ENCODE assay signal across 8 cellular contexts in the genomic region with DNA sequence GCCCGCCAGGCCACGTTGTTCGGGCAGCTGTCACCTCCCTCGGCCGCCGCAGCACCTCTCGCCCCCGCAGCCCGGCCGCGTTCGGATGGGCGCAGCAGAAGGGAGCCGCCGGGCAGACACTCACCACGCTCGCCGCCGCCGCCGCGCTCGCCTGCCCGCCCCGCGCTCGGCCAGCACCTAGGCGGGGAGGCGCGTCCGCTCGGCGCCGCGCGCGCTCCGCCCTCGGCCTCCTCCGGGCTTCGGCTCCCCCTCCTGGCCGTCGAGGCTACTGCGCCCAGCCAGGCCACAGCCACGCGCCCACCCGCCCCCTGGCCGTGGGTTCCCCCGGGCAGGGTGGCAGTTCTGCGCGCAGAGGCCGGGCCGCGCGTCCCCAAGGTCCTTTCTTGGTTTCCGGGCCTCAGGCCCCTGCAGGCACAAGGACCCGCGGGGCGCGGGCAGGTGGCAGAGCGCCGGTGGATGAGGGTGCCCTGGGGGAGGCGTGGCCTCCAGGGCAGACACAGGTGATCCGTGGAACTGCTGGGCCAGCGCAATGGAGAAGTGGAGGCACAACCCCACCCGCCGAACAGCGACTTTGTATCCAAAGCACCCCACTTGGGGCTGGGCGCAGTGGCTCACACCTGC. TPM values are rescaled to one million over a fixed set of nuclear protein-coding genes. Genes with fewer than 3 reads are reported as not detected.
A peak's percentile ranks its signal among the peaks of the same experiment; 100 is the strongest.
DNase-seq lines count a peak whose midpoint lies in the region; ATAC-seq and TF ChIP-seq lines count a peak whose summit lies in the region.

TSS of gene SLC25A22 (minus strand) at position 189 of the 621 bp plus-strand sequence. CDS start 3,275 bp downstream, outside the sequence.

- WGBS in gastroesophageal sphincter (ENCODE audit: low coverage in 1 of 2), 2 donors: no CpG with 5 or more reads among the region's 69 CpGs
- WGBS in testis, 2 donors: 3% methylated on average over 63 of the region's 69 CpGs; no CpG with 5 or more reads in 1 of the 2 donors

- H3K27ac ChIP-seq in DOHH2 (ENCODE audit: low read depth, low read length) (peak within 1 kb of the TSS; percentile 80), SJCRH30 (peak within 1 kb of the TSS; percentile 71), gastroesophageal sphincter (peak within 1 kb of the TSS; percentile 20 to 94 (median 86)), neutrophil (peak within 1 kb of the TSS; percentile 82), testis (peak within 1 kb of the TSS; percentile 64 to 83)

- H3K4me2 ChIP-seq in DOHH2 (ENCODE audit: low read length): peak within 1 kb of the TSS; percentile 97

- in situ Hi-C loops in KBM-7 (cut with MboI; ENCODE audit: low pct_unique_long_range_greater_than_20kb, low sequenced_read_pairs): no loop called here

- no peaks in the 10 kb centered on the region for H3K9me2 ChIP-seq in DOHH2 (replicated peaks; ENCODE audit: control insufficient read depth, low read length)

- peaks cover 52% of the 10 kb centered on the region for H3K36me3 ChIP-seq in DOHH2 (ENCODE audit: control insufficient read depth, low read length)
- H3K36me3 ChIP-seq in SJCRH30: peaks cover 6% of the 10 kb centered on the region; the same call in 1 of the 2 replicates
- peaks cover 0 to 57% of the 10 kb centered on the region in 2 donors for H3K36me3 ChIP-seq in gastroesophageal sphincter
- H3K36me3 ChIP-seq in neutrophil: no peaks in the 10 kb centered on the region
- no peaks in the 10 kb centered on the region for H3K36me3 ChIP-seq in testis (ENCODE audit: low read depth, missing control alignments)

- ATAC-seq in GM21576 (IDR thresholded peaks at IDR 0.05; ENCODE audit: unreplicated experiment): peak; percentile 50
- peak; percentile 77 for ATAC-seq in gastroesophageal sphincter

- H4K20me1 ChIP-seq in DOHH2 (ENCODE audit: control insufficient read depth, insufficient read depth, low read depth, low read length): peaks cover 4% of the 10 kb centered on the region; the same call in 1 of the 2 replicates

- DNase-seq in KBM-7 (peak; percentile 79), SJCRH30 (peak; percentile 79 to 85), testis (peak; percentile 85)
- peak; percentile 48 to 82 (median 64) for DNase-seq in activated naive CD4-positive, alpha-beta T cell (lab: John Stamatoyannopoulos, UW)

- peaks cover 25% of the 10 kb centered on the region for H3K79me2 ChIP-seq in DOHH2 (ENCODE audit: control insufficient read depth, low read length)

- peaks cover 12% of the 10 kb centered on the region; the same call in 1 of the 2 replicates for H3F3A ChIP-seq in DOHH2 (ENCODE audit: control insufficient read depth, insufficient read depth)

- H3K9me3 ChIP-seq in DOHH2 (ENCODE audit: control insufficient read depth, insufficient read depth, low read length): no peaks in the 10 kb centered on the region
- no peaks in the 10 kb centered on the region for H3K9me3 ChIP-seq in SJCRH30 (replicated peaks)
- H3K9me3 ChIP-seq in gastroesophageal sphincter: no peaks in the 10 kb centered on the region
- no peaks in the 10 kb centered on the region for H3K9me3 ChIP-seq in neutrophil
- no peaks in the 10 kb centered on the region for H3K9me3 ChIP-seq in testis

- no peaks in the 10 kb centered on the region for H3K27me3 ChIP-seq in DOHH2 (ENCODE audit: control insufficient read depth, low read length)
- no peaks in the 10 kb centered on the region for H3K27me3 ChIP-seq in SJCRH30
- no peaks in the 10 kb centered on the region for H3K27me3 ChIP-seq in gastroesophageal sphincter
- no peaks in the 10 kb centered on the region for H3K27me3 ChIP-seq in neutrophil
- H3K27me3 ChIP-seq in testis: no peaks in the 10 kb centered on the region

- no peak for TF ChIP-seq EP300 in gastroesophageal sphincter (IDR thresholded peaks at IDR 0.05)

- TF ChIP-seq POLR2A in gastroesophageal sphincter (IDR thresholded peaks at IDR 0.05): peak in 1 of 2 donors; percentile 13
- no peak for TF ChIP-seq POLR2A in testis (IDR thresholded peaks at IDR 0.05)

- H3K4me3 ChIP-seq in DOHH2 (ENCODE audit: low read length) (peak within 1 kb of the TSS; percentile 93), SJCRH30 (peak within 1 kb of the TSS; percentile 71), gastroesophageal sphincter (peak within 1 kb of the TSS; percentile 44 to 81), neutrophil (ENCODE audit: low read depth in 1 of 2, low read length in 1 of 2) (peak within 1 kb of the TSS; percentile 61 to 90), testis (peak within 1 kb of the TSS; percentile 62 to 76)

- H3K4me1 ChIP-seq in DOHH2 (ENCODE audit: control insufficient read depth, low read length) (peaks cover 33% of the 10 kb centered on the region), SJCRH30 (peaks cover 24% of the 10 kb centered on the region), gastroesophageal sphincter (peaks cover 0 to 63% (median 22%) of the 10 kb centered on the region in 3 donors), neutrophil (ENCODE audit: control insufficient read depth in 1 of 2, insufficient read depth in 1 of 2, low read depth in 1 of 2, low read length in 1 of 2) (peaks cover 26 to 35% of the 10 kb centered on the region in 2 experiments), testis (peaks cover 27% of the 10 kb centered on the region)

- intact Hi-C loops in testis (cut with DNase I; ENCODE audit: low total_unique reads): no loop called here

- TF ChIP-seq CTCF in DOHH2 (IDR thresholded peaks at IDR 0.05; ENCODE audit: low read depth, low read length, poor library complexity, severe bottlenecking) (peak; percentile 73), gastroesophageal sphincter (IDR thresholded peaks at IDR 0.05) (peak in 3 of 4 experiments; percentile 87 to 91 (median 90)), neutrophil (IDR thresholded peaks at IDR 0.05) (peak; percentile 99), testis (IDR thresholded peaks at IDR 0.05) (peak; percentile 85 to 89 (median 86))

RNA-seq across cellular contexts. Expression of gene SLC25A22, which starts in this region (rescaled TPM):
- 20.2 and 22.4 TPM in 2 replicates for total RNA-seq in SJCRH30 (2014; rRNA removed; shearing (Covaris generic))
- total RNA-seq in gastroesophageal sphincter (10 to 100 TPM in 1 of 4 donors, 1 to 10 TPM in 3; 5.2 to 14.5 (median 6.9) TPM), testis (10 to 100 TPM; 39.7 to 42.4 TPM)
- polyA plus RNA-seq in testis (ENCODE audit: insufficient read depth, low read depth, low replicate concordance): 25.1 TPM

Comparison
In these comparisons a context has a peak if more than half of its experiments do, and no peak if none do; other contexts are left out.
1. Peak in every context shown above with its lines: DNase-seq, ATAC-seq, H3K4me3 ChIP-seq and H3K27ac ChIP-seq.